8 cellular contexts compared by ENCODE assay signal in genomic region chr19:45403781-45404556, GRCh38. TPM values are rescaled to one million over a fixed set of nuclear protein-coding genes. Genes with fewer than 3 reads are reported as not detected.
DNase-seq lines count a peak whose midpoint lies in the region; ATAC-seq and TF ChIP-seq lines count a peak whose summit lies in the region.

No MANE protein-coding gene starts in this region.

- peak; percentile 27 for TF ChIP-seq CTCF in CD4-positive, alpha-beta T cell (IDR thresholded peaks at IDR 0.05)
- peak in 1 of 2 experiments; percentile 37 for TF ChIP-seq CTCF in brain (conservative IDR thresholded peaks at IDR 0.05)

- no peak for ATAC-seq in CD4-positive, alpha-beta T cell (ENCODE audit: poor library complexity)
- ATAC-seq in T-helper 17 cell = no peak
- no peak for ATAC-seq in HG02973 (IDR thresholded peaks at IDR 0.05; ENCODE audit: unreplicated experiment)

- POLR2A ChIA-PET in CD4-positive, alpha-beta T cell (lab: Charles Lee) = interaction anchor here (1.3 to 1.5 kb wide), 2 partner anchors 75 to 82 kb away, joined by 3 to 6 read pairs; no protein-coding TSS in a partner anchor

- H3K4me3 Mint-ChIP-seq in CD4-positive, alpha-beta T cell = peak overlapping the region; percentile 97
- H3K4me3 Mint-ChIP-seq in T-helper 17 cell (peak overlapping the region; percentile 100), brain (peak overlapping the region; percentile 90 to 94 (median 92))

- H3K27ac ChIP-seq in CD4-positive, alpha-beta T cell (ENCODE audit: low read depth, low read length) = no peak overlapping the region

- H3K36me3 Mint-ChIP-seq in CD4-positive, alpha-beta T cell (ENCODE audit: low read depth) = peaks cover 9% of the 10 kb centered on the region
- H3K36me3 Mint-ChIP-seq in T-helper 17 cell (ENCODE audit: low read depth) (peaks cover 7% of the 10 kb centered on the region), brain (peaks cover 7% of the 10 kb centered on the region)

- intact Hi-C loops in CD4-positive, alpha-beta T cell (cut with DNase I, micrococcal nuclease) = loop anchor here (2.0 to 10.0 kb wide), 3 partner anchors 75 to 461 kb away; partner anchors contain the start of genes FOXA3 (in 1 of the 2), MARK4 (in 1 of the 2) and SYMPK (in 1 of the 2)

- H3K9me3 ChIP-seq in CD4-positive, alpha-beta T cell (ENCODE audit: control insufficient read depth, low read length) = no peaks in the 10 kb centered on the region
- no peaks in the 10 kb centered on the region for H3K9me3 ChIP-seq in T-helper 17 cell (ENCODE audit: control insufficient read depth, low read length, poor library complexity, severe bottlenecking)

- H3K9me3 Mint-ChIP-seq in CD4-positive, alpha-beta T cell = no peaks in the 10 kb centered on the region
- peaks cover 0 to 3% (median 0%) of the 10 kb centered on the region in 5 experiments for H3K9me3 Mint-ChIP-seq in brain

- H3K27ac Mint-ChIP-seq in CD4-positive, alpha-beta T cell = peak overlapping the region; percentile 31
- no peak overlapping the region for H3K27ac Mint-ChIP-seq in T-helper 17 cell
- H3K27ac Mint-ChIP-seq in brain = peak overlapping the region in 1 of 5 experiments; percentile 46

- peaks cover 57% of the 10 kb centered on the region for H3K27me3 Mint-ChIP-seq in CD4-positive, alpha-beta T cell
- H3K27me3 Mint-ChIP-seq in T-helper 17 cell (peaks cover 26% of the 10 kb centered on the region), brain (peaks cover 71% of the 10 kb centered on the region)

- H3K27me3 ChIP-seq in CD4-positive, alpha-beta T cell (ENCODE audit: control insufficient read depth, insufficient read depth, low read length) = peaks cover 28% of the 10 kb centered on the region

- peak in 9 of 10 experiments; percentile 28 to 60 (median 41) for DNase-seq in CD4-positive, alpha-beta T cell
- DNase-seq in HK-2 (ENCODE audit: unreplicated experiment) (peak; percentile 77), T-helper 17 cell (peak in 2 of 3 donors; percentile 29 to 57), kidney tubule cell (ENCODE audit: low spot score) (peak; percentile 82), 8988T (no peak)
- peak; percentile 48 for DNase-seq in stimulated activated CD8-positive, alpha-beta memory T cell treated with anti-CD3 and anti-CD28 coated beads, Interleukin-4, amount 100 ng/mL, for 24 hours (ENCODE audit: low read depth)

- H3K4me1 Mint-ChIP-seq in CD4-positive, alpha-beta T cell (ENCODE audit: low read depth) = peaks cover 40% of the 10 kb centered on the region
- H3K4me1 Mint-ChIP-seq in T-helper 17 cell (peaks cover 25% of the 10 kb centered on the region), brain (peaks cover 44% of the 10 kb centered on the region)

- CTCF ChIA-PET in CD4-positive, alpha-beta T cell (lab: Charles Lee) = interaction anchor here (0.6 to 3.5 kb wide), 6 partner anchors 35 to 238 kb away, joined by 4 to 22 read pairs (median 8); no protein-coding TSS in a partner anchor

RNA-seq across cellular contexts. Expression of gene PPP1R13L, which starts 0.9 kb away (rescaled TPM):
- 1 to 10 TPM; 1.5 to 3.7 TPM for total RNA-seq in CD4-positive, alpha-beta T cell
- total RNA-seq in T-helper 17 cell = 1 to 10 TPM; 3.4 to 4.5 TPM
- 14.8 TPM for polyA plus RNA-seq in brain (ENCODE audit: insufficient read depth, low read depth, low replicate concordance)

RNA-seq across cellular contexts. Expression of gene POLR1G, which starts 2.5 kb away (rescaled TPM):
- total RNA-seq in CD4-positive, alpha-beta T cell = under 1 TPM; 0.16 to 0.28 TPM
- 1 to 10 TPM in 1 of 2 donors, under 1 TPM in 1; 0.91 to 1.0 TPM for total RNA-seq in T-helper 17 cell
- 4.9 TPM for polyA plus RNA-seq in brain (ENCODE audit: insufficient read depth, low read depth, low replicate concordance)

RNA-seq across cellular contexts. Expression of gene ERCC1, which starts 19.7 kb away (rescaled TPM):
- 10 to 100 TPM; 32.5 to 32.6 TPM for total RNA-seq in CD4-positive, alpha-beta T cell
- total RNA-seq in T-helper 17 cell = 10 to 100 TPM; 28.4 to 36.2 TPM
- polyA plus RNA-seq in brain (ENCODE audit: insufficient read depth, low read depth, low replicate concordance) = 97.8 TPM

RNA-seq across cellular contexts. Expression of gene ERCC2, which starts 33.6 kb away (rescaled TPM):
- total RNA-seq in CD4-positive, alpha-beta T cell = 1 to 10 TPM; 8.7 to 9.6 TPM
- 10 to 100 TPM; 11.0 to 13.1 TPM for total RNA-seq in T-helper 17 cell
- 34.8 TPM for polyA plus RNA-seq in brain (ENCODE audit: insufficient read depth, low read depth, low replicate concordance)
